ENCODE assay signal across 12 cellular contexts in the genomic region with DNA sequence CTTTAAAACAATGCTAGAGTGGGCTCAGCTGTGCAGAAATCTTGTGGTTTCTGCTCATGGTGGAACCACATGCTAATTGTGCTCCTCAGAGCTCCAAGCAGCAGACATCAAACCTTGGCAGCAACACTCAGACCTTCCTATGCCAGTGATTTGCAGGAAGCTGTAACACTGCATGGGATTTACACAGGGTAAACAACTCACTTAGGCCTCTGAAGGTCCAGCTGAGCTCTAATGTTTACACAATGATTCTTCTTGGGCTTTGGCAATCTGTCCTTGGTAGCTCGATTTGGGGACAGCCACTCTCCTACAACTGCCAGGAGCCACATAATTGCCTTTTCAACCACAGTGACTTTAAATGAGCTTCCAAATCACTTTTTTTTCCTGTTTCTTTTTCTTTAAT.
DNase-seq lines count a peak whose midpoint lies in the region; ATAC-seq and TF ChIP-seq lines count a peak whose summit lies in the region.
"Had no signal": no experiment of that assay in that cellular context is flagged by ENCODE, and none has a peak within 500 bp of the region (broad histone marks: within the 10 kb centered on the region; RNA-seq: fewer than 3 reads in every experiment).

No MANE protein-coding gene starts in this region.

- H3K27me3 Mint-ChIP-seq in neural crest cell (ENCODE audit: low read depth), result no peaks in the 10 kb centered on the region

- peak overlapping the region; percentile 19 for H3K27ac Mint-ChIP-seq in neural crest cell (ENCODE audit: unreplicated experiment)
- H3K27ac Mint-ChIP-seq: T-helper 2 cell treated with Interferon-gamma antibody and Interleukin-4, amounts not matched to agents 5 μg/mL and 100 μg/mL, for 36 hours had no signal

- H3K4me3 ChIP-seq in coronary artery, result no peak overlapping the region

- H3K36me3 Mint-ChIP-seq in neural crest cell (ENCODE audit: low read depth), result no peaks in the 10 kb centered on the region

- no peak overlapping the region for H3K4me3 Mint-ChIP-seq in neural crest cell
- H3K4me3 Mint-ChIP-seq: stimulated activated naive CD8-positive, alpha-beta T cell treated with anti-CD3 and anti-CD28 coated beads, Interleukin-15, amount 100 ng/mL, for 72 hours; T-helper 2 cell treated with Interferon-gamma antibody and Interleukin-4, amounts not matched to agents 5 μg/mL and 100 μg/mL, for 36 hours had no signal

- TF ChIP-seq CTCF in coronary artery (IDR thresholded peaks at IDR 0.05), result no peak
- no peak for TF ChIP-seq CTCF in neural crest cell (conservative IDR thresholded peaks at IDR 0.05)

- peak overlapping the region; percentile 79 to 89 for H3K27ac ChIP-seq in coronary artery

- ATAC-seq in GM21390 (IDR thresholded peaks at IDR 0.05; ENCODE audit: unreplicated experiment), result no peak
- no peak for ATAC-seq in GM19351 (IDR thresholded peaks at IDR 0.05; ENCODE audit: unreplicated experiment)
- no peak for ATAC-seq in stimulated activated naive CD8-positive, alpha-beta T cell treated with anti-CD3 and anti-CD28 coated beads, Interleukin-15, Interleukin-2, amounts not matched to agents 100 U/mL and 50 U/mL, for 24 hours
- ATAC-seq: stimulated activated naive CD8-positive, alpha-beta T cell treated with anti-CD3 and anti-CD28 coated beads, Interleukin-15, amount 100 ng/mL, for 72 hours had no signal

- H3K9me3 Mint-ChIP-seq in neural crest cell, result no peaks in the 10 kb centered on the region
- H3K9me3 Mint-ChIP-seq: stimulated activated naive CD8-positive, alpha-beta T cell treated with anti-CD3 and anti-CD28 coated beads, Interleukin-15, amount 100 ng/mL, for 72 hours; T-helper 2 cell treated with Interferon-gamma antibody and Interleukin-4, amounts not matched to agents 5 μg/mL and 100 μg/mL, for 36 hours had no signal

- DNase-seq in DMS153 (lab: John Stamatoyannopoulos, UW) (peak; percentile 81), NCI-H510A (lab: John Stamatoyannopoulos, UW) (peak; percentile 15), coronary artery (ENCODE audit: low spot score) (no peak), neural crest cell (ENCODE audit: low read depth, low spot score) (no peak), DMS 273 treated with DMSO at 0.1 percent for 48 hours (lab: John Stamatoyannopoulos, UW) (no peak)
- DNase-seq in stimulated activated naive CD8-positive, alpha-beta T cell treated with anti-CD3 and anti-CD28 coated beads, Interleukin-15, Interleukin-2, amounts not matched to agents 100 U/mL and 50 U/mL, for 24 hours, result no peak
- DNase-seq: foreskin fibroblast; NK-92 treated with Interleukin-12 subunit alpha and Interleukin-12 subunit beta, amount 100 ng/mL, for 24 hours; stimulated activated naive CD8-positive, alpha-beta T cell treated with anti-CD3 and anti-CD28 coated beads, Interleukin-15, amount 100 ng/mL, for 72 hours had no signal

- peaks cover 42% of the 10 kb centered on the region for H3K4me1 Mint-ChIP-seq in neural crest cell

Comparison
In these comparisons a context has a peak if more than half of its experiments do, and no peak if none do; other contexts are left out.
1. DNase-seq: peak in DMS153 (single experiment) and NCI-H510A (single experiment); none in coronary artery (single experiment), neural crest cell (single experiment), DMS 273 treated with DMSO at 0.1 percent for 48 hours (single experiment) and stimulated activated naive CD8-positive, alpha-beta T cell treated with anti-CD3 and anti-CD28 coated beads, Interleukin-15, Interleukin-2, amounts not matched to agents 100 U/mL and 50 U/mL, for 24 hours (single experiment).